Comparison of ENCODE assay signal across 10 cellular contexts in the genomic region with DNA sequence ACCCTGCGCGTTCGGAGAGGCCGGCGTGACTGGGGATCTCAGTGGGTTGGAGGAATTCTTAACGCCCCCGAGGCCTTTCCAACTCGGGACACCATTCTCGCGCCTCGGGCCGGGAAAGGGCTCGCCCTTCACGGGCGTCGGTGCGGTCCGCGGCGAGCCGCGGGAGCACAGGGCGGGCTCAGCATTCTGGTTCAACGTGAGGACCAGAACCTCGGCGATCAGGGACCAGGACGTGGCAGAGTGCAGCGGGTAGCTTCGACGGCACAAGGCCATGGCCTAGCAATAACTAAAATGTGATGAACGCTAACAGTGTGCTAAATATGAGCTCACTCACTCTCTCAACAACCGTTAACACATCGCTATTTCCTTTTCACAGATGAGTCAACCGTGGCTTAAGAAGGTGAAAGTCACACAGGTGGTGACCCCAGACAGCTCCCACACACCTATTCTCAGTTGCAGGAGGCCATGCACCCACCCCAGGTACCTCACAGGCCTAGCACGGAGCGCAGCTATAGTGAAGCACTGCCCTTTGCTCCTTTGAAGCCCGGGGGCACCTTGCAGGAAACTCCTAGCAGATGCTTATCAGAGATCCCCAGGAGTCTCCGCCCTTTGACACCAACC. TPM values are rescaled to one million over a fixed set of nuclear protein-coding genes. Genes with fewer than 3 reads are reported as not detected.
A peak's percentile ranks its signal among the peaks of the same experiment; 100 is the strongest.
DNase-seq lines count a peak whose midpoint lies in the region; ATAC-seq and TF ChIP-seq lines count a peak whose summit lies in the region.
"Had no signal": no experiment of that assay in that cellular context is flagged by ENCODE, and none has a peak within 500 bp of the region (broad histone marks: within the 10 kb centered on the region; RNA-seq: fewer than 3 reads in every experiment).

No MANE protein-coding gene starts in this region.

- H3K4me3 Mint-ChIP-seq in glutamatergic neuron (ENCODE audit: unreplicated experiment), result peak overlapping the region; percentile 52

- no peak overlapping the region for H3K27ac Mint-ChIP-seq in glutamatergic neuron (ENCODE audit: unreplicated experiment)

- H3K27me3 ChIP-seq in subcutaneous abdominal adipose tissue (ENCODE audit: control insufficient read depth in 5 of 5, insufficient read depth in 4 of 5, low read length in 5 of 5) (peaks cover 14 to 69% (median 42%) of the 10 kb centered on the region in 5 donors), spleen (replicated peaks in 1 of 7) (peaks cover 26 to 100% (median 100%) of the 10 kb centered on the region in 7 donors)

- H3K9me3 ChIP-seq in subcutaneous abdominal adipose tissue (ENCODE audit: control insufficient read depth in 5 of 5, low read length in 5 of 5) (no peaks in the 10 kb centered on the region), spleen (no peaks in the 10 kb centered on the region)

- peak; percentile 37 for ATAC-seq in GM19043 (IDR thresholded peaks at IDR 0.05; ENCODE audit: low read depth, unreplicated experiment)
- peak; percentile 40 for ATAC-seq in HG03354 (IDR thresholded peaks at IDR 0.05; ENCODE audit: poor library complexity, severe bottlenecking, unreplicated experiment)

- H3K9me3 Mint-ChIP-seq in glutamatergic neuron (ENCODE audit: unreplicated experiment), result peaks cover 16% of the 10 kb centered on the region

- no peaks in the 10 kb centered on the region for H3K36me3 ChIP-seq in subcutaneous abdominal adipose tissue (ENCODE audit: control insufficient read depth in 5 of 5, insufficient read depth in 5 of 5, low read length in 5 of 5)
- H3K36me3 ChIP-seq in spleen, result no peaks in the 10 kb centered on the region

- no peaks in the 10 kb centered on the region for H3K36me3 Mint-ChIP-seq in glutamatergic neuron (ENCODE audit: unreplicated experiment)

- H3K4me3 ChIP-seq in subcutaneous abdominal adipose tissue (ENCODE audit: low read depth in 1 of 5, low read length in 5 of 5) (peak overlapping the region; percentile 2 to 57 (median 52)), spleen (peak overlapping the region in 3 of 8 donors; percentile 7 to 39 (median 20))

- peak; percentile 1 for TF ChIP-seq CTCF in glutamatergic neuron (IDR thresholded peaks at IDR 0.05; ENCODE audit: partially characterized antibody, unreplicated experiment)
- no peak for TF ChIP-seq CTCF in spleen (IDR thresholded peaks at IDR 0.05 in 8 of 11, conservative IDR thresholded peaks at IDR 0.05 in 3 of 11)

- peaks cover 0 to 66% (median 50%) of the 10 kb centered on the region in 5 donors for H3K4me1 ChIP-seq in subcutaneous abdominal adipose tissue (ENCODE audit: control insufficient read depth in 5 of 5, insufficient read depth in 5 of 5, low read length in 5 of 5)
- peaks cover 4 to 74% (median 44%) of the 10 kb centered on the region in 6 donors for H3K4me1 ChIP-seq in spleen

- no peak overlapping the region for H3K27ac ChIP-seq in subcutaneous abdominal adipose tissue (ENCODE audit: low read depth, low read length)
- H3K27ac ChIP-seq in substantia nigra (ENCODE audit: low read depth, low read length, poor library complexity, severe bottlenecking), result no peak overlapping the region
- H3K27ac ChIP-seq in spleen, result no peak overlapping the region
- H3K27ac ChIP-seq: HL-60 had no signal

- peak; percentile 24 for DNase-seq in glutamatergic neuron
- DNase-seq in HuH-7.5 (ENCODE audit: low spot score), result no peak
- DNase-seq in substantia nigra (lab: John Stamatoyannopoulos, UW), result no peak
- no peak for DNase-seq in spleen
- DNase-seq: T-helper 9 cell had no signal

- H3K27me3 Mint-ChIP-seq in glutamatergic neuron (ENCODE audit: unreplicated experiment), result peaks cover 20% of the 10 kb centered on the region

- H3K4me1 Mint-ChIP-seq in glutamatergic neuron (ENCODE audit: low read depth, unreplicated experiment), result peaks cover 14% of the 10 kb centered on the region

- peak overlapping the region in 2 of 5 donors; percentile 60 to 71 for H3K9ac ChIP-seq in subcutaneous abdominal adipose tissue (ENCODE audit: low read length in 5 of 5)

- TF ChIP-seq POLR2A in spleen (IDR thresholded peaks at IDR 0.05), result no peak

- 8 to 15% (median 11%) methylated on average over 22 to 38 of the region's 38 CpGs for WGBS in spleen, 5 donors

- intact Hi-C loops in spleen (cut with DNase I; ENCODE audit: low total_unique reads), result no loop called here

RNA-seq across cellular contexts. Expression of a gene that starts 4.5 kb away (rescaled TPM):
- 0.47 TPM for total RNA-seq in glutamatergic neuron (ENCODE audit: unreplicated experiment)
- total RNA-seq in spleen, result not detected
- under 1 TPM in 1 of 3 donors, not detected in 2; 0.06 TPM for polyA plus RNA-seq in spleen
- total RNA-seq: myocyte had no signal
